ENCODE assay signal across 23 cellular contexts in genomic region chr12:49272790-49273725, GRCh38. TPM values are rescaled to one million over a fixed set of nuclear protein-coding genes. Genes with fewer than 3 reads are reported as not detected.
"Had no signal": no experiment of that assay in that cellular context is flagged by ENCODE, and none has a peak within 500 bp of the region (broad histone marks: within the 10 kb centered on the region; RNA-seq: fewer than 3 reads in every experiment).

No MANE protein-coding gene starts in this region.

- H3K4me3 Mint-ChIP-seq: activated CD4-positive, alpha-beta memory T cell treated with anti-CD3 and anti-CD28 coated beads for 36 hours; activated CD4-positive, alpha-beta T cell treated with anti-CD3 and anti-CD28 coated beads for 36 hours; activated naive CD4-positive, alpha-beta T cell treated with anti-CD3 and anti-CD28 coated beads for 36 hours; brain; central memory CD8-positive, alpha-beta T cell; stimulated activated effector memory CD8-positive, alpha-beta T cell treated with anti-CD3 and anti-CD28 coated beads, Interleukin-12 subunit alpha, Interleukin-12 subunit beta, amount 100 ng/mL, for 72 hours; T-helper 17 cell had no signal

- H3K27ac ChIP-seq: coronary artery, esophagus squamous epithelium, left lung, neutrophil, parathyroid adenoma, thoracic aorta had no signal

- H3K4me3 ChIP-seq: coronary artery, esophagus squamous epithelium, left lung, thoracic aorta had no signal

- DNase-seq: activated CD4-positive, alpha-beta memory T cell treated with anti-CD3 and anti-CD28 coated beads for 36 hours; activated CD4-positive, alpha-beta T cell treated with anti-CD3 and anti-CD28 coated beads for 36 hours; activated CD8-positive, alpha-beta memory T cell treated with anti-CD3 and anti-CD28 coated beads, Interleukin-2, amount 50 U/mL, for 4 hours; activated naive CD4-positive, alpha-beta T cell treated with anti-CD3 and anti-CD28 coated beads for 36 hours; effector CD4-positive, alpha-beta T cell; esophagus squamous epithelium; hippocampal formation; left lung; naive thymus-derived CD8-positive, alpha-beta T cell; stimulated activated CD4-positive, alpha-beta T cell treated with anti-CD3 and anti-CD28 coated beads, Interleukin-12 subunit alpha, Interleukin-12 subunit beta, amount 100 ng/mL, for 4 hours; stimulated activated CD4-positive, alpha-beta T cell treated with anti-CD3 and anti-CD28 coated beads, Interleukin-2, amount 100 ng/mL, for 24 hours; T-helper 17 cell had no signal

- H3K27me3 ChIP-seq: esophagus squamous epithelium, left lung, neutrophil had no signal

- H3K27me3 Mint-ChIP-seq: activated CD4-positive, alpha-beta memory T cell treated with anti-CD3 and anti-CD28 coated beads for 36 hours; activated CD4-positive, alpha-beta T cell treated with anti-CD3 and anti-CD28 coated beads for 36 hours; central memory CD8-positive, alpha-beta T cell; naive thymus-derived CD8-positive, alpha-beta T cell; T-helper 17 cell had no signal

- ATAC-seq: left lung; naive thymus-derived CD8-positive, alpha-beta T cell; stimulated activated effector memory CD8-positive, alpha-beta T cell treated with anti-CD3 and anti-CD28 coated beads, Interleukin-12 subunit alpha, Interleukin-12 subunit beta, amount 100 ng/mL, for 72 hours; T-helper 17 cell had no signal

- H3K9me3 ChIP-seq: esophagus squamous epithelium, left lung, neutrophil, thoracic aorta had no signal

- H3K27ac Mint-ChIP-seq: activated CD4-positive, alpha-beta memory T cell treated with anti-CD3 and anti-CD28 coated beads for 36 hours; activated CD4-positive, alpha-beta T cell treated with anti-CD3 and anti-CD28 coated beads for 36 hours; activated naive CD4-positive, alpha-beta T cell treated with anti-CD3 and anti-CD28 coated beads for 36 hours; activated T-helper 2 cell treated with anti-CD3 and anti-CD28 coated beads, Interferon-gamma antibody, Interleukin-2, Interleukin-4, amounts not matched to agents 10 μg/mL and 5 μg/mL and 100 μg/mL, durations not matched to agents 14 hours and 24 hours and 36 hours; brain; stimulated activated effector memory CD8-positive, alpha-beta T cell treated with anti-CD3 and anti-CD28 coated beads, Interleukin-12 subunit alpha, Interleukin-12 subunit beta, amount 100 ng/mL, for 72 hours; T-helper 17 cell had no signal

- H3K9me3 Mint-ChIP-seq: activated CD4-positive, alpha-beta memory T cell treated with anti-CD3 and anti-CD28 coated beads for 36 hours; activated naive CD4-positive, alpha-beta T cell treated with anti-CD3 and anti-CD28 coated beads for 36 hours; activated T-helper 2 cell treated with anti-CD3 and anti-CD28 coated beads, Interferon-gamma antibody, Interleukin-2, Interleukin-4, amounts not matched to agents 10 μg/mL and 5 μg/mL and 100 μg/mL, durations not matched to agents 14 hours and 24 hours and 36 hours; brain; central memory CD8-positive, alpha-beta T cell; naive thymus-derived CD8-positive, alpha-beta T cell; stimulated activated effector memory CD8-positive, alpha-beta T cell treated with anti-CD3 and anti-CD28 coated beads, Interleukin-12 subunit alpha, Interleukin-12 subunit beta, amount 100 ng/mL, for 72 hours had no signal

RNA-seq across cellular contexts. Expression of gene PRPH, which starts 21.9 kb away (rescaled TPM):
- total RNA-seq: activated CD4-positive, alpha-beta memory T cell treated with anti-CD3 and anti-CD28 coated beads for 36 hours; activated CD4-positive, alpha-beta T cell treated with anti-CD3 and anti-CD28 coated beads for 36 hours; activated naive CD4-positive, alpha-beta T cell treated with anti-CD3 and anti-CD28 coated beads for 36 hours; activated T-helper 2 cell treated with anti-CD3 and anti-CD28 coated beads, Interferon-gamma antibody, Interleukin-2, Interleukin-4, amounts not matched to agents 10 μg/mL and 5 μg/mL and 100 μg/mL, durations not matched to agents 14 hours and 24 hours and 36 hours; endothelial cell of umbilical vein; fibroblast of villous mesenchyme; naive thymus-derived CD8-positive, alpha-beta T cell; renal cortical epithelial cell; T-helper 17 cell had no signal
- polyA plus RNA-seq: endothelial cell of umbilical vein; naive thymus-derived CD8-positive, alpha-beta T cell had no signal
